ENCODE assay signal across 1 cellular context in the genomic region with DNA sequence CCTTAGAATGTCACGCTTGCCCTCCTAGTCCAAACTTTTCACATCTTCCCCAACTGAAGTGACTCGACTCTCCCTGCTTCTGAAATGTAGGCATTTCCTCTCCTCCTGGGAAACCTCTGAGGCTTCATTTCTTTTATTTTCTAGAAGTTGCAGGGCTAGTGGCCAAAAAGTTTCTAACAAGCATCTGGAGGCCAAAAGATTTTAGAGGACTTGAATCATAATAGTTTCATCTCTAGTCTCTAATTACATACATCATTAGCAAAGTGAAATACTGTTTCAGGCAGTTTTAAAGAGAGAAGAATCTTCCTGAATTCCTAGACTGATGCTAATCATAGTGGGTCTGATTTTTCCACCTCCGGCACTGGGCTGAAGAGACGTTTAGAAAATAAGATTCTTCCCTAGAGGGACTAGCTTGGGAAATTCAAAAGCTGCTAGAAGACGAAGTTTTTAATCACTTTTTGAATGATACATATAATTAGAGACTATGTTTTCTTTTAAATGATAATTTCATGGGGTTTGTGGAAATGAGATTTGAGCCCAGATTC.
TF ChIP-seq lines count a peak whose summit lies in the region.

No MANE protein-coding gene starts in this region.

TF ChIP-seq in H1, 55 proteins besides CTCF, POLR2A, EP300 and RAD21 (continued from another document):
- TF ChIP-seq CHD7 (IDR thresholded peaks at IDR 0.05; ENCODE audit: insufficient replicate concordance, low read length) (no peak), KDM5A (IDR thresholded peaks at IDR 0.05; ENCODE audit: low read length) (no peak), JUND (IDR thresholded peaks at IDR 0.05; ENCODE audit: low read length) (no peak), CTBP2 (IDR thresholded peaks at IDR 0.05; ENCODE audit: borderline replicate concordance, insufficient read depth, insufficient read length, low read length) (no peak), SIN3A (conservative IDR thresholded peaks at IDR 0.05 in 1 of 2, IDR thresholded peaks at IDR 0.05 in 1 of 2; ENCODE audit: low read depth in 1 of 2, low read length in 2 of 2) (no peak), SIX5 (IDR thresholded peaks at IDR 0.05; ENCODE audit: low read depth, low read length) (no peak)
- TF ChIP-seq, protein P1, sequence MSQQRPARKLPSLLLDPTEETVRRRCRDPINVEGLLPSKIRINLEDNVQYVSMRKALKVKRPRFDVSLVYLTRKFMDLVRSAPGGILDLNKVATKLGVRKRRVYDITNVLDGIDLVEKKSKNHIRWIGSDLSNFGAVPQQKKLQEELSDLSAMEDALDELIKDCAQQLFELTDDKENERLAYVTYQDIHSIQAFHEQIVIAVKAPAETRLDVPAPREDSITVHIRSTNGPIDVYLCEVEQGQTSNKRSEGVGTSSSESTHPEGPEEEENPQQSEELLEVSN (IDR thresholded peaks at IDR 0.05) = no peak
TF ChIP-seq in H1: peak in this region for 0.
